20 cellular contexts compared by ENCODE assay signal in the genomic region with DNA sequence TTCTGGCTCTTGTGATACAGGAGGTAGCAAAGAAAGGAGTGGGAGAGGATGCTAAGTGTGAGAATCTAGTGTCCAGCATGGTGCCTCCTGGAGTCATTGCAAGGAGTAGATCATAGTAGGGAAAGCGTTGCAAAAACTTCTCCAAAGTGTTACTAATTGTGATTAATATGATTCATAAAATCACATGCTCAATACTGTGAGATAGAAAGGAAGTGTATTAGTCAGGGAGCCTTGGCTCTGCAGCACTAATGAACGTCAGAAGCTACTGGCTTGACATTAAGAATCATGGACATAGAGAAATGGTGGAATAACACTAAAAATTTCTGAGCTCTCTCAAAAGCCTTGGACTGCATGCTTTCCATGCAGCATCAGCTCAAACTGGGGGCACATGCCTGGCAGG.
DNase-seq lines count a peak whose midpoint lies in the region; FAIRE-seq and TF ChIP-seq lines count a peak whose summit lies in the region.
"Had no signal": no experiment of that assay in that cellular context is flagged by ENCODE, and none has a peak within 500 bp of the region (broad histone marks: within the 10 kb centered on the region; RNA-seq: fewer than 3 reads in every experiment).

No MANE protein-coding gene starts in this region.

- H3K27ac ChIP-seq in endothelial cell of umbilical vein (ENCODE audit: insufficient read depth, low read depth, low read length) (no peak overlapping the region), mesenchymal stem cell (ENCODE audit: low read length, poor library complexity, severe bottlenecking) (no peak overlapping the region), transverse colon (no peak overlapping the region)

- no peak overlapping the region for H2AK5ac ChIP-seq in mesenchymal stem cell (ENCODE audit: low read length, severe bottlenecking)

- intact Hi-C loops in endothelial cell of umbilical vein (cut with micrococcal nuclease) (no loop called here), transverse colon (cut with DNase I; ENCODE audit: low total_unique reads) (no loop called here)

- WGBS in mesenchymal stem cell = 71% methylated on average over 1 of the region's 2 CpGs
- 69 to 79% methylated on average over 2 of the region's 2 CpGs for WGBS in transverse colon (ENCODE audit: low coverage in 1 of 2), 2 donors

- H3K36me3 ChIP-seq in endothelial cell of umbilical vein (ENCODE audit: control insufficient read depth in 2 of 2, extremely low read depth in 1 of 2, insufficient read depth in 2 of 2, low read length in 2 of 2) (no peaks in the 10 kb centered on the region), mesenchymal stem cell (ENCODE audit: control insufficient read depth in 1 of 2, insufficient read depth in 2 of 2, low read depth in 1 of 2, low read length in 2 of 2) (no peaks in the 10 kb centered on the region), transverse colon (no peaks in the 10 kb centered on the region)
- H3K36me3 ChIP-seq: MG63 had no signal

- FAIRE-seq in endothelial cell of umbilical vein (lab: Jason Lieb, UNC) = no peak
- FAIRE-seq in H54 (lab: Jason Lieb, UNC) = no peak
- FAIRE-seq: A204.1, RCC 7860 had no signal

- TF ChIP-seq POLR2A in endothelial cell of umbilical vein (IDR thresholded peaks at IDR 0.05; ENCODE audit: low read depth, low read length) (no peak), transverse colon (IDR thresholded peaks at IDR 0.05) (no peak), H54 (IDR thresholded peaks at IDR 0.05; ENCODE audit: low read depth, low read length) (no peak)

- POLR2A ChIA-PET in endothelial cell of umbilical vein (lab: Charles Lee) = no interaction called here

- H3K9ac ChIP-seq in endothelial cell of umbilical vein (replicated peaks; ENCODE audit: extremely low read depth, insufficient read depth, low read length) = no peak overlapping the region
- H3K9ac ChIP-seq in mesenchymal stem cell (ENCODE audit: low read length) = peak overlapping the region; percentile 12

- no peaks in the 10 kb centered on the region for H3K79me1 ChIP-seq in mesenchymal stem cell (replicated peaks; ENCODE audit: low read length, poor library complexity, severe bottlenecking)

- no peak overlapping the region for H2BK5ac ChIP-seq in mesenchymal stem cell (ENCODE audit: low read depth, low read length, poor library complexity, severe bottlenecking)

- H3K9me1 ChIP-seq in endothelial cell of umbilical vein (replicated peaks; ENCODE audit: control insufficient read depth, extremely low read depth, insufficient read depth, low read length) = peaks cover 2% of the 10 kb centered on the region

- H3K23ac ChIP-seq in mesenchymal stem cell (ENCODE audit: low read length in 2 of 2) = no peak overlapping the region

- H2BK120ac ChIP-seq in mesenchymal stem cell (ENCODE audit: low read depth, low read length) = no peak overlapping the region

- H3K79me2 ChIP-seq in endothelial cell of umbilical vein (ENCODE audit: control insufficient read depth, insufficient read depth, low read length) = no peaks in the 10 kb centered on the region

- H3K4me1 ChIP-seq in endothelial cell of umbilical vein (ENCODE audit: control insufficient read depth, extremely low read depth, insufficient read depth, low read length) = no peaks in the 10 kb centered on the region
- H3K4me1 ChIP-seq in mesenchymal stem cell (ENCODE audit: control insufficient read depth, insufficient read depth, low read depth, low read length) = no peaks in the 10 kb centered on the region
- no peaks in the 10 kb centered on the region for H3K4me1 ChIP-seq in transverse colon

- H2BK15ac ChIP-seq in mesenchymal stem cell (ENCODE audit: low read depth, poor library complexity, severe bottlenecking) = no peak overlapping the region

- dilution Hi-C loops in endothelial cell of umbilical vein (cut with MboI; ENCODE audit: extremely low pct_ligation_motif_present, low sequenced_read_pairs) = no loop called here

- CTCF ChIA-PET in endothelial cell of umbilical vein (lab: Charles Lee) = interaction anchor here (0.6 to 2.9 kb wide), 11 partner anchors 8 to 377 kb away, joined by 3 to 23 read pairs (median 3); no protein-coding TSS in a partner anchor

- TF ChIP-seq CTCF in AG10803 (conservative IDR thresholded peaks at IDR 0.05; ENCODE audit: low read length) (no peak), endothelial cell of umbilical vein (IDR thresholded peaks at IDR 0.05; ENCODE audit: extremely low read depth in 1 of 2, insufficient read depth in 1 of 2, low read depth in 1 of 2, low read length in 2 of 2) (no peak), transverse colon (IDR thresholded peaks at IDR 0.05) (no peak)

- H2AFZ ChIP-seq in endothelial cell of umbilical vein (ENCODE audit: low read depth, low read length) (no peak overlapping the region), mesenchymal stem cell (ENCODE audit: low read depth, low read length) (no peak overlapping the region)

- H3K9me3 ChIP-seq in endothelial cell of umbilical vein (replicated peaks; ENCODE audit: control insufficient read depth, insufficient read depth, low read length) = no peaks in the 10 kb centered on the region
- H3K9me3 ChIP-seq in mesenchymal stem cell (ENCODE audit: control insufficient read depth, low read length) = peaks cover 6% of the 10 kb centered on the region
- H3K9me3 ChIP-seq in transverse colon = peaks cover 7 to 9% of the 10 kb centered on the region in 2 donors
- H3K9me3 ChIP-seq: MG63 had no signal

- TF ChIP-seq EP300 in transverse colon (IDR thresholded peaks at IDR 0.05; ENCODE audit: low read depth) = no peak

- no peak overlapping the region for H2BK12ac ChIP-seq in mesenchymal stem cell (ENCODE audit: low read length in 2 of 2)

- BruUV-seq in endothelial cell of umbilical vein (replicated peaks; lab: Mats Ljungman, UMichigan) = no TSS peak

- H3K18ac ChIP-seq in mesenchymal stem cell (ENCODE audit: low read depth in 1 of 2, low read length in 2 of 2) = no peak overlapping the region

- H4K91ac ChIP-seq in mesenchymal stem cell (ENCODE audit: low read length) = no peak overlapping the region

- no peaks in the 10 kb centered on the region for H3K27me3 ChIP-seq in endothelial cell of umbilical vein (ENCODE audit: control insufficient read depth in 2 of 2, insufficient read depth in 2 of 2, low read length in 2 of 2)
- no peaks in the 10 kb centered on the region for H3K27me3 ChIP-seq in mesenchymal stem cell (ENCODE audit: control insufficient read depth in 1 of 2, insufficient read depth in 1 of 2, low read length in 2 of 2)
- no peaks in the 10 kb centered on the region for H3K27me3 ChIP-seq in transverse colon
- H3K27me3 ChIP-seq: MG63 had no signal

- no peak overlapping the region for H4K8ac ChIP-seq in mesenchymal stem cell (ENCODE audit: low read length)

- H3K4ac ChIP-seq in mesenchymal stem cell (ENCODE audit: low read depth in 1 of 2, low read length in 2 of 2) = no peak overlapping the region

- H3K4me2 ChIP-seq in endothelial cell of umbilical vein (ENCODE audit: insufficient read depth, low read length) (no peak overlapping the region), mesenchymal stem cell (ENCODE audit: low read length, poor library complexity, severe bottlenecking) (no peak overlapping the region)

- DNase-seq in AG10803 (ENCODE audit: low read depth) (peak; percentile 9), HCEC 1CT (peak; percentile 39), endothelial cell of umbilical vein (ENCODE audit: low read depth, low spot score) (peak; percentile 7), mesenchymal stem cell (no peak), NCI-H146 (lab: John Stamatoyannopoulos, UW) (no peak), activated gamma-delta T cell treated with Interleukin-2 at 50 U/mL for 16 hours (no peak), transverse colon (no peak), H54 (ENCODE audit: insufficient read length, low spot score) (no peak)
- DNase-seq: C1 segment of cervical spinal cord; CD8-positive, alpha-beta memory T cell; DMS53; HFFc6; MG63; NCI-H1092; NCI-H1436 treated with DMSO at 0.1 percent for 48 hours; NCI-H2081 treated with DMSO at 0.1 percent for 48 hours; NCI-H748 treated with DMSO at 0.1 percent for 48 hours; Right ventricle myocardium superior had no signal

- H4K20me1 ChIP-seq in endothelial cell of umbilical vein (replicated peaks; ENCODE audit: control insufficient read depth, extremely low read depth, insufficient read depth, low read length) = no peaks in the 10 kb centered on the region

- H3K4me3 ChIP-seq in AG10803 (ENCODE audit: low read length) = no peak overlapping the region
- no peak overlapping the region for H3K4me3 ChIP-seq in endothelial cell of umbilical vein (replicated peaks in 1 of 3; ENCODE audit: insufficient read depth in 1 of 3, low read depth in 1 of 3, low read length in 3 of 3)
- H3K4me3 ChIP-seq in mesenchymal stem cell (ENCODE audit: insufficient read depth in 1 of 2, low read depth in 1 of 2, low read length in 2 of 2) = no peak overlapping the region
- no peak overlapping the region for H3K4me3 ChIP-seq in transverse colon
- H3K4me3 ChIP-seq: MG63 had no signal

- in situ Hi-C loops in transverse colon (cut with MboI; ENCODE audit: low pct_ligation_motif_present in 1 of 4, low pct_unique_long_range_greater_than_20kb in 1 of 4, low sequenced_read_pairs in 3 of 4) = no loop called here

- no peak overlapping the region for H3K14ac ChIP-seq in mesenchymal stem cell (ENCODE audit: low read length in 2 of 2)

TF ChIP-seq in endothelial cell of umbilical vein, 7 proteins besides CTCF, POLR2A, EP300 and RAD21:
- peak; percentile 63 for TF ChIP-seq FOS (IDR thresholded peaks at IDR 0.05; ENCODE audit: borderline replicate concordance, insufficient read depth, low read length)
- TF ChIP-seq EZH2 (IDR thresholded peaks at IDR 0.05; ENCODE audit: borderline replicate concordance, low read depth, low read length, severe bottlenecking) = no peak

Comparison
In these comparisons a context has a peak if more than half of its experiments do, and no peak if none do; other contexts are left out.
1. DNase-seq: peak in AG10803 (single experiment), HCEC 1CT (single experiment) and endothelial cell of umbilical vein (single experiment); none in mesenchymal stem cell (single experiment), NCI-H146 (single experiment), activated gamma-delta T cell treated with Interleukin-2 at 50 U/mL for 16 hours (single experiment), transverse colon (single experiment) and H54 (single experiment).